24 cellular contexts compared by ENCODE assay signal in genomic region chr15:96440978-96441377, GRCh38.
A peak's percentile ranks its signal among the peaks of the same experiment; 100 is the strongest.
DNase-seq lines count a peak whose midpoint lies in the region; ATAC-seq and TF ChIP-seq lines count a peak whose summit lies in the region.
"Had no signal": no experiment of that assay in that cellular context is flagged by ENCODE, and none has a peak within 500 bp of the region (broad histone marks: within the 10 kb centered on the region; RNA-seq: fewer than 3 reads in every experiment).

No MANE protein-coding gene starts in this region.

- H3K36me3 ChIP-seq in endodermal cell (ENCODE audit: control insufficient read depth, insufficient read depth, low read length), result no peaks in the 10 kb centered on the region
- H3K36me3 ChIP-seq in CD8-positive, alpha-beta memory T cell (ENCODE audit: insufficient read depth, low read length), result no peaks in the 10 kb centered on the region
- H3K36me3 ChIP-seq: BLaER1 treated with 17β-estradiol and CSF1 and Interleukin-3, amounts not matched to agents 10 nM and 100 nM had no signal

- H3K9me3 Mint-ChIP-seq in WTC11, result no peaks in the 10 kb centered on the region
- H3K9me3 Mint-ChIP-seq in endodermal cell, result no peaks in the 10 kb centered on the region
- peaks cover 9% of the 10 kb centered on the region for H3K9me3 Mint-ChIP-seq in neural crest cell
- peaks cover 0 to 4% (median 0%) of the 10 kb centered on the region in 5 donors for H3K9me3 Mint-ChIP-seq in CD8-positive, alpha-beta memory T cell
- H3K9me3 Mint-ChIP-seq: CD4-positive, alpha-beta T cell had no signal

- H3K9me3 ChIP-seq in endodermal cell (ENCODE audit: control insufficient read depth, low read length), result no peaks in the 10 kb centered on the region
- H3K9me3 ChIP-seq in CD8-positive, alpha-beta memory T cell (ENCODE audit: low read length), result no peaks in the 10 kb centered on the region
- H3K9me3 ChIP-seq: BLaER1 treated with 17β-estradiol and CSF1 and Interleukin-3, amounts not matched to agents 10 nM and 100 nM had no signal

- H3K4me1 Mint-ChIP-seq in WTC11 (peaks cover 3% of the 10 kb centered on the region; the same call in 1 of the 2 replicates), endodermal cell (no peaks in the 10 kb centered on the region), neural crest cell (no peaks in the 10 kb centered on the region)
- H3K4me1 Mint-ChIP-seq in CD8-positive, alpha-beta memory T cell, result no peaks in the 10 kb centered on the region
- H3K4me1 Mint-ChIP-seq: B cell had no signal

- H3K36me3 Mint-ChIP-seq in WTC11, result no peaks in the 10 kb centered on the region
- H3K36me3 Mint-ChIP-seq in endodermal cell (ENCODE audit: low read depth), result no peaks in the 10 kb centered on the region
- H3K36me3 Mint-ChIP-seq in neural crest cell (ENCODE audit: low read depth), result no peaks in the 10 kb centered on the region
- no peaks in the 10 kb centered on the region for H3K36me3 Mint-ChIP-seq in CD8-positive, alpha-beta memory T cell
- H3K36me3 Mint-ChIP-seq: CD8-positive, alpha-beta T cell had no signal

- no peak overlapping the region for H3K4me3 ChIP-seq in endodermal cell (ENCODE audit: low read length)
- no peak overlapping the region for H3K4me3 ChIP-seq in CD8-positive, alpha-beta memory T cell (ENCODE audit: low read length)
- H3K4me3 ChIP-seq: BLaER1 treated with 17β-estradiol and CSF1 and Interleukin-3, amounts not matched to agents 10 nM and 100 nM had no signal

- no peak for TF ChIP-seq CTCF in WTC11 (IDR thresholded peaks at IDR 0.05)
- TF ChIP-seq CTCF in endodermal cell (conservative IDR thresholded peaks at IDR 0.05), result peak; percentile 28
- no peak for TF ChIP-seq CTCF in neural crest cell (conservative IDR thresholded peaks at IDR 0.05)

- POLR2A ChIA-PET in WTC11 (lab: Charles Lee), result no interaction called here
- POLR2A ChIA-PET in CD8-positive, alpha-beta memory T cell (lab: Charles Lee), result no interaction called here

- H3K27me3 Mint-ChIP-seq in WTC11 (ENCODE audit: low read depth) (peaks cover 4% of the 10 kb centered on the region; the same call in 1 of the 2 replicates), endodermal cell (ENCODE audit: insufficient read depth) (peaks cover 15% of the 10 kb centered on the region), neural crest cell (ENCODE audit: low read depth) (no peaks in the 10 kb centered on the region)
- H3K27me3 Mint-ChIP-seq in CD8-positive, alpha-beta memory T cell, result no peaks in the 10 kb centered on the region
- H3K27me3 Mint-ChIP-seq: B cell; CD4-positive, alpha-beta T cell had no signal

- H3K4me3 Mint-ChIP-seq in WTC11 (no peak overlapping the region), endodermal cell (no peak overlapping the region), neural crest cell (no peak overlapping the region)
- no peak overlapping the region for H3K4me3 Mint-ChIP-seq in CD8-positive, alpha-beta memory T cell
- H3K4me3 Mint-ChIP-seq: B cell; CD4-positive, alpha-beta T cell; CD8-positive, alpha-beta T cell had no signal

- 87 to 92% methylated on average over 3 to 4 of the region's 4 CpGs for WGBS in endodermal cell (ENCODE audit: insufficient coverage in 1 of 2, insufficient read length in 1 of 2), 2 experiments

- DNase-seq in ELF-1 (ENCODE audit: low read depth, low spot score), result peak; percentile 18
- DNase-seq in WTC11 (ENCODE audit: low spot score), result no peak
- DNase-seq in endodermal cell, result peak; percentile 58
- DNase-seq in neural crest cell (ENCODE audit: low read depth, low spot score), result no peak
- no peak for DNase-seq in stimulated activated CD4-positive, alpha-beta T cell treated with anti-CD3 and anti-CD28 coated beads, Interleukin-12 subunit alpha, Interleukin-12 subunit beta, amount 100 ng/mL, for 4 hours
- no peak for DNase-seq in stimulated activated naive CD4-positive, alpha-beta T cell (lab: John Stamatoyannopoulos, UW)
- DNase-seq in CD8-positive, alpha-beta memory T cell, result no peak
- DNase-seq: 8988T; ACHN; AML-193; CD4-positive, alpha-beta T cell; CD8-positive, alpha-beta T cell; COR-L47; DMS 273 treated with DMSO at 0.1 percent for 48 hours; DMS153; DMS53; DMS79; DND-41; EL; GF-D8 had no signal

- no peak overlapping the region for H3K27ac ChIP-seq in endodermal cell (ENCODE audit: low read depth, low read length)
- no peak overlapping the region for H3K27ac ChIP-seq in CD8-positive, alpha-beta memory T cell (ENCODE audit: low read depth, low read length)
- H3K27ac ChIP-seq: BLaER1 treated with 17β-estradiol and CSF1 and Interleukin-3, amounts not matched to agents 10 nM and 100 nM; C4-2B had no signal

- H3K9ac ChIP-seq in endodermal cell (ENCODE audit: extremely low read depth, low read length, poor library complexity, severe bottlenecking), result no peak overlapping the region
- H3K9ac ChIP-seq: BLaER1 treated with 17β-estradiol and CSF1 and Interleukin-3, amounts not matched to agents 10 nM and 100 nM had no signal

- no peaks in the 10 kb centered on the region for H3K4me1 ChIP-seq in endodermal cell (ENCODE audit: control insufficient read depth, insufficient read depth, low read length)
- no peaks in the 10 kb centered on the region for H3K4me1 ChIP-seq in CD8-positive, alpha-beta memory T cell (ENCODE audit: insufficient read depth, low read length)
- H3K4me1 ChIP-seq: BLaER1 treated with 17β-estradiol and CSF1 and Interleukin-3, amounts not matched to agents 10 nM and 100 nM had no signal

- H3K27ac Mint-ChIP-seq in WTC11, result no peak overlapping the region
- H3K27ac Mint-ChIP-seq in endodermal cell, result no peak overlapping the region
- peak overlapping the region; percentile 78 for H3K27ac Mint-ChIP-seq in neural crest cell (ENCODE audit: unreplicated experiment)
- no peak overlapping the region for H3K27ac Mint-ChIP-seq in CD8-positive, alpha-beta memory T cell
- H3K27ac Mint-ChIP-seq: B cell; CD4-positive, alpha-beta T cell; CD8-positive, alpha-beta T cell had no signal

- peak; percentile 22; the same call in 1 of the 2 replicates for ATAC-seq in WTC11
- no peak for ATAC-seq in GM21529 (IDR thresholded peaks at IDR 0.05; ENCODE audit: unreplicated experiment)
- ATAC-seq: CD8-positive, alpha-beta T cell had no signal

- CTCF ChIA-PET in WTC11 (lab: Charles Lee), result interaction anchor here (0.6 kb wide), 1 partner anchor 453 kb away, joined by 3 read pairs; no protein-coding TSS in a partner anchor
- CTCF ChIA-PET in CD8-positive, alpha-beta memory T cell (lab: Charles Lee), result no interaction called here

- H3K27me3 ChIP-seq in endodermal cell (ENCODE audit: control insufficient read depth, insufficient read depth, low read length, poor library complexity, severe bottlenecking), result peaks cover 8% of the 10 kb centered on the region
- no peaks in the 10 kb centered on the region for H3K27me3 ChIP-seq in CD8-positive, alpha-beta memory T cell (ENCODE audit: insufficient read depth, low read length, poor library complexity, severe bottlenecking)
- H3K27me3 ChIP-seq: BLaER1 treated with 17β-estradiol and CSF1 and Interleukin-3, amounts not matched to agents 10 nM and 100 nM had no signal

TF ChIP-seq in WTC11, 78 proteins besides CTCF, POLR2A, EP300 and RAD21:
- TF ChIP-seq ZNF671 (CRISPR knock-in tag; IDR thresholded peaks at IDR 0.05) (no peak), ZNF263 (CRISPR knock-in tag; IDR thresholded peaks at IDR 0.05; ENCODE audit: low read depth) (no peak), ZNF219 (CRISPR knock-in tag; IDR thresholded peaks at IDR 0.05; ENCODE audit: borderline replicate concordance) (no peak)

Comparison
In these comparisons a context has a peak if more than half of its experiments do, and no peak if none do; other contexts are left out.
1. DNase-seq: peak in ELF-1 (single experiment) and endodermal cell (single experiment); none in WTC11 (single experiment), neural crest cell (single experiment), stimulated activated CD4-positive, alpha-beta T cell treated with anti-CD3 and anti-CD28 coated beads, Interleukin-12 subunit alpha, Interleukin-12 subunit beta, amount 100 ng/mL, for 4 hours (single experiment), stimulated activated naive CD4-positive, alpha-beta T cell (0 of 6) and CD8-positive, alpha-beta memory T cell (0 of 5).